Comparison of ENCODE assay signal across 8 cellular contexts in genomic region chr17:45487704-45488103, GRCh38. TPM values are rescaled to one million over a fixed set of nuclear protein-coding genes. Genes with fewer than 3 reads are reported as not detected.
DNase-seq lines count a peak whose midpoint lies in the region; ATAC-seq and TF ChIP-seq lines count a peak whose summit lies in the region.
"Not testable (repeated sequence)": the region's sequence is repeated elsewhere in the genome, so short reads cannot be mapped to it uniquely, and the experiment has no call there.

No MANE protein-coding gene starts in this region.

- CTCF ChIA-PET in CD4-positive, alpha-beta T cell (lab: Charles Lee): not testable (repeated sequence)

- not testable (repeated sequence) for H3K9me3 Mint-ChIP-seq in CD4-positive, alpha-beta T cell; activated T-helper 17 cell treated with anti-CD3 and anti-CD28 coated beads, Interleukin-2, amount 50 U/mL, for 72 hours; effector memory CD8-positive, alpha-beta T cell; neural crest cell

- TF ChIP-seq POLR2A in Peyer's patch (IDR thresholded peaks at IDR 0.05); suprapubic skin (IDR thresholded peaks at IDR 0.05): not testable (repeated sequence)

- H3K9me3 ChIP-seq in CD4-positive, alpha-beta T cell (ENCODE audit: control insufficient read depth, low read length); Peyer's patch; suprapubic skin: not testable (repeated sequence)

- H3K4me1 ChIP-seq in Peyer's patch (peaks cover 0 to 16% (median 2%) of the 10 kb centered on the region in 4 donors), suprapubic skin (peaks cover 54% of the 10 kb centered on the region)

- intact Hi-C loops in CD4-positive, alpha-beta T cell (cut with DNase I, micrococcal nuclease): not testable (repeated sequence)

- not testable (repeated sequence) for H3K27me3 Mint-ChIP-seq in CD4-positive, alpha-beta T cell; activated T-helper 17 cell treated with anti-CD3 and anti-CD28 coated beads, Interleukin-2, amount 50 U/mL, for 72 hours; effector memory CD8-positive, alpha-beta T cell; neural crest cell (ENCODE audit: low read depth)

- not testable (repeated sequence) for H3K4me3 ChIP-seq in Peyer's patch, suprapubic skin

- POLR2A ChIA-PET in CD4-positive, alpha-beta T cell (lab: Charles Lee): not testable (repeated sequence)

- ATAC-seq in CD4-positive, alpha-beta T cell (ENCODE audit: poor library complexity); activated T-helper 17 cell treated with anti-CD3 and anti-CD28 coated beads, Interleukin-2, amount 50 U/mL, for 72 hours (replicated peaks); effector memory CD8-positive, alpha-beta T cell (replicated peaks): not testable (repeated sequence)

- WGBS in suprapubic skin: 6% methylated on average over 2 of the region's 2 CpGs

- not testable (repeated sequence) for DNase-seq in CD4-positive, alpha-beta T cell; effector memory CD8-positive, alpha-beta T cell; neural crest cell (ENCODE audit: low read depth, low spot score)
- DNase-seq in Peyer's patch (peak in 1 of 3 donors; percentile 83), hepatic stellate cell (ENCODE audit: low spot score) (peak; percentile 71), suprapubic skin (ENCODE audit: low spot score in 2 of 2) (peak; percentile 87 to 92)

- peaks cover 12% of the 10 kb centered on the region for H3K36me3 Mint-ChIP-seq in CD4-positive, alpha-beta T cell (ENCODE audit: low read depth)
- not testable (repeated sequence) for H3K36me3 Mint-ChIP-seq in activated T-helper 17 cell treated with anti-CD3 and anti-CD28 coated beads, Interleukin-2, amount 50 U/mL, for 72 hours (ENCODE audit: low read depth); neural crest cell (ENCODE audit: low read depth)
- H3K36me3 Mint-ChIP-seq in effector memory CD8-positive, alpha-beta T cell (ENCODE audit: insufficient read depth): peaks cover 11% of the 10 kb centered on the region

- peak overlapping the region; percentile 78 for H3K4me3 Mint-ChIP-seq in CD4-positive, alpha-beta T cell
- H3K4me3 Mint-ChIP-seq in activated T-helper 17 cell treated with anti-CD3 and anti-CD28 coated beads, Interleukin-2, amount 50 U/mL, for 72 hours: peak overlapping the region; percentile 4
- H3K4me3 Mint-ChIP-seq in effector memory CD8-positive, alpha-beta T cell: peak overlapping the region; percentile 54 to 58
- peak overlapping the region; percentile 78 for H3K4me3 Mint-ChIP-seq in neural crest cell

- H3K36me3 ChIP-seq in Peyer's patch, suprapubic skin: not testable (repeated sequence)

- TF ChIP-seq EP300 in Ishikawa (IDR thresholded peaks at IDR 0.05; ENCODE audit: borderline replicate concordance); suprapubic skin (IDR thresholded peaks at IDR 0.05): not testable (repeated sequence)

- TF ChIP-seq RAD21 in Ishikawa (IDR thresholded peaks at IDR 0.05; ENCODE audit: low read depth): 0 out of 2 replicates have a peak, but pooled peaks have one; percentile 10

- peaks cover 24% of the 10 kb centered on the region for H3K4me1 Mint-ChIP-seq in CD4-positive, alpha-beta T cell (ENCODE audit: low read depth)
- peaks cover 21% of the 10 kb centered on the region for H3K4me1 Mint-ChIP-seq in activated T-helper 17 cell treated with anti-CD3 and anti-CD28 coated beads, Interleukin-2, amount 50 U/mL, for 72 hours
- peaks cover 25 to 31% of the 10 kb centered on the region in 2 donors for H3K4me1 Mint-ChIP-seq in effector memory CD8-positive, alpha-beta T cell (ENCODE audit: low read depth in 2 of 2)
- H3K4me1 Mint-ChIP-seq in neural crest cell: peaks cover 19% of the 10 kb centered on the region

- peak overlapping the region; percentile 43 for H3K27ac Mint-ChIP-seq in CD4-positive, alpha-beta T cell
- H3K27ac Mint-ChIP-seq in activated T-helper 17 cell treated with anti-CD3 and anti-CD28 coated beads, Interleukin-2, amount 50 U/mL, for 72 hours: peak overlapping the region; percentile 79
- H3K27ac Mint-ChIP-seq in effector memory CD8-positive, alpha-beta T cell: peak overlapping the region; percentile 74 to 98
- H3K27ac Mint-ChIP-seq in neural crest cell (ENCODE audit: unreplicated experiment): not testable (repeated sequence)

- not testable (repeated sequence) for H3K27ac ChIP-seq in CD4-positive, alpha-beta T cell (ENCODE audit: low read depth, low read length)
- H3K27ac ChIP-seq in Peyer's patch (peak overlapping the region in 3 of 4 donors; percentile 32 to 61 (median 61)), suprapubic skin (peak overlapping the region; percentile 77)

- not testable (repeated sequence) for H3K27me3 ChIP-seq in CD4-positive, alpha-beta T cell (ENCODE audit: control insufficient read depth, insufficient read depth, low read length); Peyer's patch; suprapubic skin

- not testable (repeated sequence) for TF ChIP-seq CTCF in CD4-positive, alpha-beta T cell (IDR thresholded peaks at IDR 0.05); Peyer's patch (IDR thresholded peaks at IDR 0.05); neural crest cell (conservative IDR thresholded peaks at IDR 0.05); suprapubic skin (IDR thresholded peaks at IDR 0.05)

TF ChIP-seq in Ishikawa, 13 proteins besides CTCF, POLR2A, EP300 and RAD21:
- TF ChIP-seq NFIC (IDR thresholded peaks at IDR 0.05) (peak; percentile 45; the same call in 1 of the 2 replicates), TCF12 (IDR thresholded peaks at IDR 0.05; ENCODE audit: low read depth) (0 out of 2 replicates have a peak, but pooled peaks have one; percentile 25), CEBPB (IDR thresholded peaks at IDR 0.05) (peak; percentile 79)

RNA-seq across cellular contexts. Expression of gene PLEKHM1, which starts 2.8 kb away (rescaled TPM):
- total RNA-seq in CD4-positive, alpha-beta T cell: 100 to 1,000 TPM; 108 to 118 TPM
- total RNA-seq in Peyer's patch (100 to 1,000 TPM in 1 of 4 donors, 10 to 100 TPM in 3; 45.4 to 130 (median 71.7) TPM), neural crest cell (19.5 and 25.0 TPM in 2 replicates), suprapubic skin (100 to 1,000 TPM in 2 of 4 donors, 10 to 100 TPM in 2; 60.4 to 124 (median 94.1) TPM)
- 10 to 100 TPM; 29.5 to 31.2 TPM for total RNA-seq in activated T-helper 17 cell treated with anti-CD3 and anti-CD28 coated beads, Interleukin-2, amount 50 U/mL, for 72 hours

RNA-seq across cellular contexts. Expression of gene ARHGAP27, which starts 55.0 kb away (rescaled TPM):
- total RNA-seq in CD4-positive, alpha-beta T cell: 10 to 100 TPM; 33.3 to 35.2 TPM
- total RNA-seq in Peyer's patch (100 to 1,000 TPM; 112 to 385 (median 258) TPM), neural crest cell (1.4 and 2.5 TPM in 2 replicates), suprapubic skin (10 to 100 TPM; 54.4 to 93.6 (median 71.3) TPM)
- total RNA-seq in activated T-helper 17 cell treated with anti-CD3 and anti-CD28 coated beads, Interleukin-2, amount 50 U/mL, for 72 hours: 10 to 100 TPM; 54.5 to 55.5 TPM

Comparison
In these comparisons a context has a peak if more than half of its experiments do, and no peak if none do; other contexts are left out.
1. H3K4me3 Mint-ChIP-seq: peak in every context shown above with its lines; median percentile 78 in CD4-positive, alpha-beta T cell; 78 in neural crest cell; 56 in effector memory CD8-positive, alpha-beta T cell; 4 in activated T-helper 17 cell treated with anti-CD3 and anti-CD28 coated beads, Interleukin-2, amount 50 U/mL, for 72 hours.